In the genomic region with DNA sequence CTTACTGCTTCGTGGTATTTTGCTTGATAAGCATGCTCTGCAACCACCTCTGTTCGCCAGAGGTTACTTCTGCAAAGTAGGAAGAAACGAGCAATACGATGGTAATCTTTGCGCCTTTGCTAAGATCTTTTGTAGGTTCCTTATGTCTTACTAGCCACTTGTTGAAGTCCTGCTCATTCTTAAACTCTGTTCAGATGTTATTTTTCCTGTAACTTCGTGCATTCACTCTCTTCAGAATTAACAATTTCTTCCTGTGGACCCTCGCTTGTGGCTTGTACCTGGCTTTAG, we compare ENCODE assay signal across 8 cellular contexts.
DNase-seq lines count a peak whose midpoint lies in the region; ATAC-seq and TF ChIP-seq lines count a peak whose summit lies in the region.

No MANE protein-coding gene starts in this region.

- H3K4me2 ChIP-seq in BLaER1 treated with 17β-estradiol and CSF1 and Interleukin-3, amounts not matched to agents 10 nM and 100 nM, result peak overlapping the region; percentile 71 to 91 (median 83)

- peaks cover 35 to 49% (median 44%) of the 10 kb centered on the region in 11 experiments for H3K36me3 ChIP-seq in BLaER1 treated with 17β-estradiol and CSF1 and Interleukin-3, amounts not matched to agents 10 nM and 100 nM
- peaks cover 7% of the 10 kb centered on the region for H3K36me3 ChIP-seq in neutrophil

- H3K9me3 ChIP-seq in BLaER1 treated with 17β-estradiol and CSF1 and Interleukin-3, amounts not matched to agents 10 nM and 100 nM (replicated peaks in 1 of 11), result peaks cover 22 to 36% (median 34%) of the 10 kb centered on the region in 11 experiments
- no peaks in the 10 kb centered on the region for H3K9me3 ChIP-seq in neutrophil

- peaks cover 25 to 36% (median 33%) of the 10 kb centered on the region in 11 experiments; a peak in 21 of 22 replicates for H4K20me1 ChIP-seq in BLaER1 treated with 17β-estradiol and CSF1 and Interleukin-3, amounts not matched to agents 10 nM and 100 nM

- peak; percentile 83 for DNase-seq in NOMO-1 treated with DMSO at 0.1 percent for 48 hours (lab: John Stamatoyannopoulos, UW; ENCODE audit: unreplicated experiment)
- DNase-seq in effector memory CD8-positive, alpha-beta T cell, result no peak
- DNase-seq in globus pallidus (ENCODE audit: low spot score), result no peak
- DNase-seq in iPS-NIHi7 (ENCODE audit: extremely low spot score), result no peak

- H3K9me3 Mint-ChIP-seq in effector memory CD8-positive, alpha-beta T cell, result no peaks in the 10 kb centered on the region

- peaks cover 23 to 37% (median 31%) of the 10 kb centered on the region in 10 experiments for H3K4me1 ChIP-seq in BLaER1 treated with 17β-estradiol and CSF1 and Interleukin-3, amounts not matched to agents 10 nM and 100 nM
- H3K4me1 ChIP-seq in neutrophil (ENCODE audit: control insufficient read depth in 1 of 2, insufficient read depth in 1 of 2, low read depth in 1 of 2, low read length in 1 of 2), result peaks cover 18 to 24% of the 10 kb centered on the region in 2 experiments

- ATAC-seq in GM21381 (IDR thresholded peaks at IDR 0.05; ENCODE audit: unreplicated experiment) (peak; percentile 5), GM18520 (IDR thresholded peaks at IDR 0.05; ENCODE audit: unreplicated experiment) (no peak)
- peak; percentile 9 for ATAC-seq in effector memory CD8-positive, alpha-beta T cell (replicated peaks)

- peak overlapping the region; percentile 85 to 97 (median 93) for H3K9ac ChIP-seq in BLaER1 treated with 17β-estradiol and CSF1 and Interleukin-3, amounts not matched to agents 10 nM and 100 nM

- H3K27ac ChIP-seq in BLaER1 treated with 17β-estradiol and CSF1 and Interleukin-3, amounts not matched to agents 10 nM and 100 nM, result peak overlapping the region; percentile 85 to 97 (median 92); a peak in 21 of 22 replicates
- peak overlapping the region; percentile 96 for H3K27ac ChIP-seq in neutrophil

- peaks cover 50 to 77% of the 10 kb centered on the region in 2 donors for H3K4me1 Mint-ChIP-seq in effector memory CD8-positive, alpha-beta T cell (ENCODE audit: low read depth in 2 of 2)

- no peaks in the 10 kb centered on the region for H3K27me3 ChIP-seq in BLaER1 treated with 17β-estradiol and CSF1 and Interleukin-3, amounts not matched to agents 10 nM and 100 nM
- no peaks in the 10 kb centered on the region for H3K27me3 ChIP-seq in neutrophil

- peak overlapping the region; percentile 95 to 99 for H3K27ac Mint-ChIP-seq in effector memory CD8-positive, alpha-beta T cell

- H3K4me3 ChIP-seq in BLaER1 treated with 17β-estradiol and CSF1 and Interleukin-3, amounts not matched to agents 10 nM and 100 nM, result peak overlapping the region; percentile 76 to 95 (median 86)
- peak overlapping the region; percentile 97 to 98 for H3K4me3 ChIP-seq in neutrophil (ENCODE audit: low read depth in 1 of 2, low read length in 1 of 2)

- H3K27me3 Mint-ChIP-seq in effector memory CD8-positive, alpha-beta T cell, result no peaks in the 10 kb centered on the region

- H3K36me3 Mint-ChIP-seq in effector memory CD8-positive, alpha-beta T cell (ENCODE audit: insufficient read depth), result peaks cover 30% of the 10 kb centered on the region

- no peak for TF ChIP-seq CTCF in neutrophil (IDR thresholded peaks at IDR 0.05)

- peak overlapping the region; percentile 91 to 92 for H3K4me3 Mint-ChIP-seq in effector memory CD8-positive, alpha-beta T cell
